In genomic region chr2:23836971-23837565, GRCh38 we compare ENCODE assay signal across 29 cellular contexts.
"Had no signal": no experiment of that assay in that cellular context is flagged by ENCODE, and none has a peak within 500 bp of the region (broad histone marks: within the 10 kb centered on the region; RNA-seq: fewer than 3 reads in every experiment).

No MANE protein-coding gene starts in this region.

- DNase-seq: naive thymus-derived CD4-positive, alpha-beta T cell; natural killer cell; nucleus accumbens; ovary; psoas muscle; right lobe of liver; sigmoid colon; small intestine; stimulated activated CD4-positive, alpha-beta T cell treated with anti-CD3 and anti-CD28 coated beads, Interleukin-15, amount 100 ng/mL, for 24 hours; stimulated activated CD4-positive, alpha-beta T cell treated with anti-CD3 and anti-CD28 coated beads, Interleukin-2, amount 100 ng/mL, for 24 hours; stimulated activated CD4-positive, alpha-beta T cell treated with anti-CD3 and anti-CD28 coated beads, Interleukin-2, amount 100 ng/mL, for 48 hours; stimulated activated CD4-positive, alpha-beta T cell treated with anti-CD3 and anti-CD28 coated beads, Interleukin-4, amount 100 ng/mL, for 24 hours; stimulated activated naive CD4-positive, alpha-beta T cell; stimulated activated naive CD8-positive, alpha-beta T cell treated with anti-CD3 and anti-CD28 coated beads, Interleukin-15, amount 100 ng/mL, for 72 hours; stimulated activated naive CD8-positive, alpha-beta T cell treated with anti-CD3 and anti-CD28 coated beads, Interleukin-15, Interleukin-2, amounts not matched to agents 100 U/mL and 50 U/mL, for 24 hours; substantia nigra; testis; tibial artery; transverse colon had no signal

- H3K4me3 ChIP-seq: neural progenitor cell, ovary, psoas muscle, right lobe of liver, sigmoid colon, suprapubic skin, testis, tibial artery, transverse colon, vagina had no signal

- H3K4me3 Mint-ChIP-seq: naive thymus-derived CD4-positive, alpha-beta T cell; natural killer cell; nephron; neural progenitor cell; stimulated activated memory B cell treated with anti-CD40 and anti-IgM and Interleukin-4, amounts not matched to agents 10 μg/mL and 1 μg/mL and 100 μg/mL, for 72 hours; stimulated activated naive CD8-positive, alpha-beta T cell treated with anti-CD3 and anti-CD28 coated beads, Interleukin-15, amount 100 ng/mL, for 72 hours; type B pancreatic cell had no signal

- FAIRE-seq: small intestine, urothelium cell line had no signal

- H3K27ac ChIP-seq: neural progenitor cell, neutrophil, ovary, parathyroid adenoma, psoas muscle, right lobe of liver, sigmoid colon, suprapubic skin, testis, tibial artery, transverse colon, vagina had no signal

- H2AFZ ChIP-seq: neural progenitor cell, parathyroid adenoma had no signal

- H3K79me2 ChIP-seq: parathyroid adenoma had no signal

- H3K27me3 Mint-ChIP-seq: naive thymus-derived CD4-positive, alpha-beta T cell; progenitor cell of endocrine pancreas; stimulated activated memory B cell treated with anti-CD40 and anti-IgM and Interleukin-4, amounts not matched to agents 10 μg/mL and 1 μg/mL and 100 μg/mL, for 72 hours; stimulated activated naive CD8-positive, alpha-beta T cell treated with anti-CD3 and anti-CD28 coated beads, Interleukin-15, amount 100 ng/mL, for 72 hours; type B pancreatic cell had no signal

- H3K27me3 ChIP-seq: neural progenitor cell, neutrophil, ovary, right lobe of liver, sigmoid colon, suprapubic skin, testis, tibial artery, transverse colon, vagina had no signal

- H3K4me1 Mint-ChIP-seq: neural progenitor cell; stimulated activated naive CD8-positive, alpha-beta T cell treated with anti-CD3 and anti-CD28 coated beads, Interleukin-15, amount 100 ng/mL, for 72 hours had no signal

- H3K27ac Mint-ChIP-seq: neural progenitor cell; progenitor cell of endocrine pancreas; stimulated activated memory B cell treated with anti-CD40 and anti-IgM and Interleukin-4, amounts not matched to agents 10 μg/mL and 1 μg/mL and 100 μg/mL, for 72 hours; stimulated activated naive CD8-positive, alpha-beta T cell treated with anti-CD3 and anti-CD28 coated beads, Interleukin-15, amount 100 ng/mL, for 72 hours; type B pancreatic cell had no signal

- H3K9me3 Mint-ChIP-seq: stimulated activated memory B cell treated with anti-CD40 and anti-IgM and Interleukin-4, amounts not matched to agents 10 μg/mL and 1 μg/mL and 100 μg/mL, for 72 hours; stimulated activated naive CD8-positive, alpha-beta T cell treated with anti-CD3 and anti-CD28 coated beads, Interleukin-15, amount 100 ng/mL, for 72 hours had no signal

- H3K4me2 ChIP-seq: neural progenitor cell had no signal

- H3K36me3 ChIP-seq: ovary, right lobe of liver had no signal

- H3K9ac ChIP-seq: neural progenitor cell, parathyroid adenoma had no signal

- ATAC-seq: naive thymus-derived CD4-positive, alpha-beta T cell; natural killer cell; stimulated activated memory B cell treated with anti-CD40 and anti-IgM and Interleukin-4, amounts not matched to agents 10 μg/mL and 1 μg/mL and 100 μg/mL, for 72 hours; stimulated activated naive CD8-positive, alpha-beta T cell treated with anti-CD3 and anti-CD28 coated beads, Interleukin-15, Interleukin-2, amounts not matched to agents 100 U/mL and 50 U/mL, for 24 hours had no signal

- H3K36me3 Mint-ChIP-seq: natural killer cell had no signal

- H3K4me1 ChIP-seq: neural progenitor cell, parathyroid adenoma, psoas muscle, sigmoid colon, suprapubic skin, testis, tibial artery, transverse colon, vagina had no signal

- H3K9me3 ChIP-seq: neutrophil, ovary, psoas muscle, right lobe of liver, sigmoid colon, suprapubic skin, testis, tibial artery, transverse colon, vagina had no signal
